In genomic region chr12:69546693-69547438, GRCh38 we compare ENCODE assay signal across 11 cellular contexts.
DNase-seq lines count a peak whose midpoint lies in the region; ATAC-seq and TF ChIP-seq lines count a peak whose summit lies in the region.
"Had no signal": no experiment of that assay in that cellular context is flagged by ENCODE, and none has a peak within 500 bp of the region (broad histone marks: within the 10 kb centered on the region; RNA-seq: fewer than 3 reads in every experiment).

No MANE protein-coding gene starts in this region.

- H3K36me3 ChIP-seq in tibial artery = no peaks in the 10 kb centered on the region

- no peak overlapping the region for H3K4me3 ChIP-seq in tibial artery
- H3K4me3 ChIP-seq: SJCRH30 had no signal

- no peaks in the 10 kb centered on the region for H3K4me1 ChIP-seq in tibial artery
- H3K4me1 ChIP-seq: SJCRH30 had no signal

- no peak overlapping the region for H3K27ac ChIP-seq in tibial artery
- H3K27ac ChIP-seq: SJCRH30 had no signal

- ATAC-seq in GM18873 (IDR thresholded peaks at IDR 0.05; ENCODE audit: low FRiP score, unreplicated experiment) = peak; percentile 93
- ATAC-seq in GM19468 (IDR thresholded peaks at IDR 0.05; ENCODE audit: extremely low read depth, unreplicated experiment) = peak; percentile 74
- ATAC-seq in HG02973 (IDR thresholded peaks at IDR 0.05; ENCODE audit: unreplicated experiment) = peak; percentile 72
- ATAC-seq in HG03521 (IDR thresholded peaks at IDR 0.05; ENCODE audit: unreplicated experiment) = peak; percentile 88
- no peak for ATAC-seq in HG03039 (IDR thresholded peaks at IDR 0.05; ENCODE audit: unreplicated experiment)

- intact Hi-C loops in tibial artery (cut with DNase I; ENCODE audit: low total_unique reads) = no loop called here

- H3K27me3 ChIP-seq in tibial artery = no peaks in the 10 kb centered on the region
- H3K27me3 ChIP-seq: SJCRH30 had no signal

- H3K9me3 ChIP-seq in tibial artery = no peaks in the 10 kb centered on the region

- TF ChIP-seq CTCF in tibial artery (IDR thresholded peaks at IDR 0.05) = no peak

- DNase-seq in tibial artery = no peak
- DNase-seq in NCI-H2107 treated with DMSO at 0.1 percent for 48 hours (lab: John Stamatoyannopoulos, UW; ENCODE audit: unreplicated experiment) = no peak
- no peak for DNase-seq in AG08395 (ENCODE audit: low spot score)
- DNase-seq: HCEC 1CT, SJCRH30, substantia nigra had no signal
